21 cellular contexts compared by ENCODE assay signal in the genomic region with DNA sequence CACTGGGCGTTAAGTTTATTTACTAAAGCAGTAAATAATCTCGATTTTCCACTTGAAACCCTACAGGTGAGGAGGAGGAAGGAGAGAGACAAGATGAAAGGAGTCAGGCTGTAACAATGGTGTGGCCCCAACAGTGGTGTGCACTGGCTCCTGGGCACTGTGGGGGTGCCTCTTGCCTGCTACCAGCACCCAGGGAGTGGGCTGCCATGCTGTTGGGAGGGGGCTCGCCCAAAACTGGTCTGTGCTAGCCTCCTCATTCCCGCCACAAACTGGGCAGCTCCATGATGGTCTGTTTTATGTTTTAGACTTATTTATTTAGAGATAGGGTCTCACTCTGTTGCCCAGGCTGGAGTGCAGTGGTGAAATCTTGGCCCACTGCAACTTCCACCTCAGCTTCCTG. TPM values are rescaled to one million over a fixed set of nuclear protein-coding genes. Genes with fewer than 3 reads are reported as not detected.
DNase-seq lines count a peak whose midpoint lies in the region; ATAC-seq, FAIRE-seq and TF ChIP-seq lines count a peak whose summit lies in the region.
"Had no signal": no experiment of that assay in that cellular context is flagged by ENCODE, and none has a peak within 500 bp of the region (broad histone marks: within the 10 kb centered on the region; RNA-seq: fewer than 3 reads in every experiment).

No MANE protein-coding gene starts in this region.

- BruUV-seq in K562 (replicated peaks; lab: Mats Ljungman, UMichigan) = no TSS peak

- no peak for DNase-seq in CD4-positive, CD25-positive, alpha-beta regulatory T cell
- no peak for DNase-seq in K562 (ENCODE audit: extremely low read depth in 1 of 4, low spot score in 3 of 4)
- no peak for DNase-seq in mucosa of descending colon
- DNase-seq: ACHN; AML-193; CD4-positive, alpha-beta memory T cell; DMS153; DMS79; GDM1 had no signal

- H3K9ac ChIP-seq in K562 (ENCODE audit: insufficient read depth in 1 of 2, low read depth in 2 of 2, low read length in 2 of 2) (no peak overlapping the region), iPS-15b (ENCODE audit: low read depth, low read length) (peak overlapping the region; percentile 65)

- H3K4me1 Mint-ChIP-seq in CD4-positive, CD25-positive, alpha-beta regulatory T cell = peaks cover 0 to 7% (median 6%) of the 10 kb centered on the region in 4 donors

- no peak for TF ChIP-seq CTCF in HEK293 (tag by site-specific recombination; IDR thresholded peaks at IDR 0.05)
- TF ChIP-seq CTCF in K562 (IDR thresholded peaks at IDR 0.05 in 2 of 3, conservative IDR thresholded peaks at IDR 0.05 in 1 of 3; ENCODE audit: insufficient read depth in 2 of 3, low read depth in 1 of 3, low read length in 3 of 3) = no peak
- TF ChIP-seq CTCF in mucosa of descending colon (IDR thresholded peaks at IDR 0.05) = no peak

- H3K4me3 Mint-ChIP-seq in CD4-positive, CD25-positive, alpha-beta regulatory T cell = no peak overlapping the region
- H3K4me3 Mint-ChIP-seq: CD4-positive, alpha-beta memory T cell had no signal

- peak overlapping the region in 2 of 3 donors; percentile 44 to 59 for H3K27ac Mint-ChIP-seq in CD4-positive, CD25-positive, alpha-beta regulatory T cell
- H3K27ac Mint-ChIP-seq: CD4-positive, alpha-beta memory T cell had no signal

- H3K36me3 ChIP-seq in CD4-positive, CD25-positive, alpha-beta regulatory T cell (ENCODE audit: control insufficient read depth, insufficient read depth, low read length) = peaks cover 5% of the 10 kb centered on the region
- H3K36me3 ChIP-seq in HEK293 (ENCODE audit: control insufficient read depth in 2 of 2, insufficient read depth in 1 of 2, low read length in 2 of 2) (peaks cover 31 to 67% of the 10 kb centered on the region in 2 experiments), K562 (ENCODE audit: control insufficient read depth, insufficient read depth, low read length) (no peaks in the 10 kb centered on the region), iPS-15b (ENCODE audit: control insufficient read depth, insufficient read depth, low read length) (peaks cover 6% of the 10 kb centered on the region), mucosa of descending colon (ENCODE audit: low read depth) (no peaks in the 10 kb centered on the region)

- TF ChIP-seq RAD21 in K562 (CRISPR knock-in tag; conservative IDR thresholded peaks at IDR 0.05 in 1 of 2, IDR thresholded peaks at IDR 0.05 in 1 of 2) = no peak

- no peaks in the 10 kb centered on the region for H3K27me3 Mint-ChIP-seq in CD4-positive, CD25-positive, alpha-beta regulatory T cell
- H3K27me3 Mint-ChIP-seq: CD4-positive, alpha-beta memory T cell had no signal

- H3K4me3 ChIP-seq in CD4-positive, CD25-positive, alpha-beta regulatory T cell (ENCODE audit: low read depth, low read length) = no peak overlapping the region
- H3K4me3 ChIP-seq in HEK293 (ENCODE audit: low read depth, low read length) (no peak overlapping the region), K562 (no peak overlapping the region), iPS-15b (ENCODE audit: low read depth, low read length) (no peak overlapping the region), mucosa of descending colon (no peak overlapping the region)
- H3K4me3 ChIP-seq: HAP-1 had no signal

- CTCF ChIA-PET in HEK293 (lab: Yijun Ruan, JAX) (interaction anchor here (0.6 to 1.0 kb wide), 4 partner anchors 12 to 349 kb away, joined by 3 read pairs; no protein-coding TSS in a partner anchor), K562 (lab: Yijun Ruan, JAX; ENCODE audit: low intra/inter-chr PET ratio) (no interaction called here)

- WGBS in K562 (ENCODE audit: insufficient coverage, low coverage, missing lambda C conversion rate) = 19% methylated on average over 4 of the region's 4 CpGs

- POLR2A ChIA-PET in HEK293 (lab: Yijun Ruan, JAX) = interaction anchor here (0.6 kb wide), 1 partner anchor 258 kb away, joined by 4 read pairs; no protein-coding TSS in a partner anchor
- POLR2A ChIA-PET in K562 (lab: Yijun Ruan, JAX) = interaction anchor here (0.6 kb wide), 1 partner anchor 515 kb away, joined by 4 read pairs; no protein-coding TSS in a partner anchor

- ATAC-seq in CD4-positive, CD25-positive, alpha-beta regulatory T cell (ENCODE audit: low read depth in 2 of 2) = no peak
- ATAC-seq in K562 (no peak), GM19455 (IDR thresholded peaks at IDR 0.05; ENCODE audit: unreplicated experiment) (no peak), mucosa of descending colon (no peak), GM18520 (IDR thresholded peaks at IDR 0.05; ENCODE audit: unreplicated experiment) (no peak)

- no peaks in the 10 kb centered on the region for H3K27me3 ChIP-seq in CD4-positive, CD25-positive, alpha-beta regulatory T cell (ENCODE audit: control insufficient read depth, insufficient read depth, low read length)
- H3K27me3 ChIP-seq in K562 (ENCODE audit: control insufficient read depth in 2 of 2, insufficient read depth in 2 of 2, low read length in 2 of 2) = no peaks in the 10 kb centered on the region
- H3K27me3 ChIP-seq in iPS-15b (ENCODE audit: control insufficient read depth, insufficient read depth, low read length) = no peaks in the 10 kb centered on the region

- no peaks in the 10 kb centered on the region for H3K9me3 Mint-ChIP-seq in CD4-positive, CD25-positive, alpha-beta regulatory T cell
- H3K9me3 Mint-ChIP-seq: CD4-positive, alpha-beta memory T cell had no signal

- no peaks in the 10 kb centered on the region for H3K9me1 ChIP-seq in K562 (ENCODE audit: control insufficient read depth, insufficient read depth, low read length)

- no peaks in the 10 kb centered on the region; the same call in 1 of the 2 replicates for H4K20me1 ChIP-seq in K562 (replicated peaks; ENCODE audit: control insufficient read depth, insufficient read depth, low read length)

- in situ Hi-C loops in K562 (cut with MboI) = no loop called here

- H2AFZ ChIP-seq in K562 (ENCODE audit: low read depth, low read length) = no peak overlapping the region

- H3K9me3 ChIP-seq in CD4-positive, CD25-positive, alpha-beta regulatory T cell (ENCODE audit: control insufficient read depth in 2 of 2, low read length in 2 of 2) = no peaks in the 10 kb centered on the region
- H3K9me3 ChIP-seq in HEK293 (ENCODE audit: control insufficient read depth, insufficient read depth, low read depth, low read length) (no peaks in the 10 kb centered on the region), K562 (replicated peaks; ENCODE audit: control insufficient read depth, insufficient read depth, low read depth, low read length) (no peaks in the 10 kb centered on the region), iPS-15b (ENCODE audit: control insufficient read depth, insufficient read depth, low read length) (no peaks in the 10 kb centered on the region), mucosa of descending colon (no peaks in the 10 kb centered on the region)
- H3K9me3 ChIP-seq: HAP-1 had no signal

- no peak overlapping the region for H3K4me2 ChIP-seq in K562 (ENCODE audit: insufficient read depth, low read length)

- H3K27ac ChIP-seq in CD4-positive, CD25-positive, alpha-beta regulatory T cell (ENCODE audit: insufficient read depth, low read length, poor library complexity, severe bottlenecking) = no peak overlapping the region
- H3K27ac ChIP-seq in HEK293 (ENCODE audit: extremely low read depth, low read depth, low read length) (0 out of 2 replicates have a peak overlapping the region, but pooled peaks have one; percentile 11), K562 (ENCODE audit: extremely low read depth, low read depth, low read length) (no peak overlapping the region)
- H3K27ac ChIP-seq: C4-2B had no signal

- no peak for TF ChIP-seq POLR2A in K562 (conservative IDR thresholded peaks at IDR 0.05)

- FAIRE-seq in K562 (lab: Jason Lieb, UNC) = no peak
- FAIRE-seq: GM12892, GM18507, H1 had no signal

- H3K36me3 Mint-ChIP-seq in CD4-positive, CD25-positive, alpha-beta regulatory T cell = peaks cover 13% of the 10 kb centered on the region

- H3K4me1 ChIP-seq in CD4-positive, CD25-positive, alpha-beta regulatory T cell (ENCODE audit: control insufficient read depth, insufficient read depth, low read length, poor library complexity, severe bottlenecking) = no peaks in the 10 kb centered on the region
- no peaks in the 10 kb centered on the region for H3K4me1 ChIP-seq in HEK293 (ENCODE audit: control insufficient read depth, insufficient read depth, low read length)
- H3K4me1 ChIP-seq in K562 (replicated peaks in 1 of 2; ENCODE audit: control insufficient read depth in 2 of 2, insufficient read depth in 2 of 2, low read length in 2 of 2) = no peaks in the 10 kb centered on the region
- peaks cover 12% of the 10 kb centered on the region for H3K4me1 ChIP-seq in iPS-15b (ENCODE audit: control insufficient read depth, insufficient read depth, low read length)
- H3K4me1 ChIP-seq in mucosa of descending colon (ENCODE audit: low read depth) = peaks cover 3% of the 10 kb centered on the region

- no peaks in the 10 kb centered on the region for H3K79me2 ChIP-seq in K562 (ENCODE audit: control insufficient read depth, insufficient read depth, low read length)

- no peak for TF ChIP-seq EP300 in K562 (IDR thresholded peaks at IDR 0.05; ENCODE audit: low read length)

- intact Hi-C loops in K562 (cut with micrococcal nuclease) = no loop called here
- intact Hi-C loops in mucosa of descending colon (cut with DNase I, micrococcal nuclease) = no loop called here

RNA-seq across cellular contexts. Expression of a gene that starts 49.8 kb away (rescaled TPM):
- 0.32 TPM for total RNA-seq in CD4-positive, CD25-positive, alpha-beta regulatory T cell
- polyA plus RNA-seq in CD4-positive, CD25-positive, alpha-beta regulatory T cell = not detected
- not detected in 2 replicates for total RNA-seq in K562 (2011; cell fraction: chromatin; rRNA removed; ENCODE audit: low replicate concordance)
- not detected in 2 replicates for total RNA-seq in K562 (2011; cell fraction: nucleolus; rRNA removed)
- not detected in 2 replicates for total RNA-seq in K562 (2011; cell fraction: nucleoplasm; rRNA removed)
- total RNA-seq in K562 (2014; rRNA removed) (not detected in 2 replicates), K562 (2014; rRNA removed; fragmentation: Illumina TruSeq; extraction: Trizol) (not detected in 2 replicates), K562 (2015; rRNA removed; fragmentation: Illumina TruSeq; extraction: Trizol) (not detected in 2 replicates), K562 (2021) (not detected in 2 replicates), mucosa of descending colon (under 1 TPM in 2 of 3 donors, not detected in 1; 0.43 to 0.66 TPM)
- polyA plus RNA-seq in K562 (2011; rRNA removed) (not detected in 2 replicates), K562 (2014; fragmentation: Illumina TruSeq; extraction: Trizol) (not detected in 2 replicates), K562 (2014; fragmentation: Nextera tagmentation; extraction: Ambion mirVana) (not detected), K562 (2014; rRNA removed) (not detected in 2 replicates)
- polyA plus RNA-seq in K562 (2011; cell fraction: cytosol; rRNA removed) = not detected in 2 replicates
- not detected in 2 replicates for polyA plus RNA-seq in K562 (2011; cell fraction: nucleus; rRNA removed)
- polyA plus RNA-seq in K562 (2012) = 0.06 TPM in 1 of 2 replicates, not detected in the other
- polyA minus RNA-seq in K562 (2011; rRNA and poly(A)+ RNA removed) = not detected in 2 replicates
- polyA minus RNA-seq in K562 (2011; cell fraction: cytosol; rRNA and poly(A)+ RNA removed) = not detected in 2 replicates
- polyA minus RNA-seq in K562 (2011; cell fraction: nucleus; rRNA and poly(A)+ RNA removed) = not detected in 2 replicates
- total RNA-seq: A172, Daoy, H1 had no signal
- polyA plus RNA-seq: BJ; CD4-positive, alpha-beta memory T cell had no signal

RNA-seq across cellular contexts. Expression of a gene that starts 52.4 kb away (rescaled TPM):
- total RNA-seq in CD4-positive, CD25-positive, alpha-beta regulatory T cell = 10.8 TPM
- polyA plus RNA-seq in CD4-positive, CD25-positive, alpha-beta regulatory T cell = 10 to 100 TPM in 2 of 4 donors, 1 to 10 TPM in 2; 8.7 to 11.3 (median 9.7) TPM
- total RNA-seq in K562 (2011; cell fraction: chromatin; rRNA removed; ENCODE audit: low replicate concordance) = 18.6 and 39.9 TPM in 2 replicates
- total RNA-seq in K562 (2011; cell fraction: nucleolus; rRNA removed) = 25.4 and 32.4 TPM in 2 replicates
- total RNA-seq in K562 (2011; cell fraction: nucleoplasm; rRNA removed) = 24.4 and 30.5 TPM in 2 replicates
- total RNA-seq in K562 (2014; rRNA removed) (5.6 and 8.5 TPM in 2 replicates), K562 (2014; rRNA removed; fragmentation: Illumina TruSeq; extraction: Trizol) (5.5 and 7.1 TPM in 2 replicates), K562 (2015; rRNA removed; fragmentation: Illumina TruSeq; extraction: Trizol) (7.2 and 7.7 TPM in 2 replicates), K562 (2021) (10.2 and 10.5 TPM in 2 replicates), mucosa of descending colon (10 to 100 TPM; 12.6 to 19.0 (median 16.1) TPM)
- polyA plus RNA-seq in K562 (2011; rRNA removed) (11.2 and 13.0 TPM in 2 replicates), K562 (2014; fragmentation: Illumina TruSeq; extraction: Trizol) (14.3 and 15.0 TPM in 2 replicates), K562 (2014; fragmentation: Nextera tagmentation; extraction: Ambion mirVana) (1 to 10 TPM; 5.5 to 7.0 TPM), K562 (2014; rRNA removed) (13.8 and 14.1 TPM in 2 replicates)
- 17.9 and 25.7 TPM in 2 replicates for polyA plus RNA-seq in K562 (2011; cell fraction: cytosol; rRNA removed)
- polyA plus RNA-seq in K562 (2011; cell fraction: nucleus; rRNA removed) = 31.4 and 44.8 TPM in 2 replicates
- 11.2 and 14.9 TPM in 2 replicates for polyA plus RNA-seq in K562 (2012)
- 15.6 and 19.8 TPM in 2 replicates for polyA minus RNA-seq in K562 (2011; rRNA and poly(A)+ RNA removed)
- polyA minus RNA-seq in K562 (2011; cell fraction: cytosol; rRNA and poly(A)+ RNA removed) = 10.4 and 15.0 TPM in 2 replicates
- 9.4 and 15.8 TPM in 2 replicates for polyA minus RNA-seq in K562 (2011; cell fraction: nucleus; rRNA and poly(A)+ RNA removed)

RNA-seq across cellular contexts. Expression of a gene that starts 52.7 kb away (rescaled TPM):
- 1.2 TPM for total RNA-seq in CD4-positive, CD25-positive, alpha-beta regulatory T cell
- 1 to 10 TPM; 2.3 to 3.4 (median 3.2) TPM for polyA plus RNA-seq in CD4-positive, CD25-positive, alpha-beta regulatory T cell
- total RNA-seq in K562 (2011; cell fraction: chromatin; rRNA removed; ENCODE audit: low replicate concordance) = 3.4 and 4.9 TPM in 2 replicates
- total RNA-seq in K562 (2011; cell fraction: nucleolus; rRNA removed) = 3.9 and 5.7 TPM in 2 replicates
- total RNA-seq in K562 (2011; cell fraction: nucleoplasm; rRNA removed) = 2.4 and 2.9 TPM in 2 replicates
- total RNA-seq in K562 (2014; rRNA removed) (5.5 and 6.0 TPM in 2 replicates), K562 (2014; rRNA removed; fragmentation: Illumina TruSeq; extraction: Trizol) (4.6 and 6.2 TPM in 2 replicates), K562 (2015; rRNA removed; fragmentation: Illumina TruSeq; extraction: Trizol) (5.5 and 6.5 TPM in 2 replicates), K562 (2021) (4.9 and 7.4 TPM in 2 replicates), mucosa of descending colon (1 to 10 TPM; 1.1 to 3.4 (median 1.5) TPM)
- polyA plus RNA-seq in K562 (2011; rRNA removed) (6.8 and 8.2 TPM in 2 replicates), K562 (2014; fragmentation: Illumina TruSeq; extraction: Trizol) (8.7 and 11.8 TPM in 2 replicates), K562 (2014; fragmentation: Nextera tagmentation; extraction: Ambion mirVana) (10 to 100 TPM; 16.0 to 21.6 TPM), K562 (2014; rRNA removed) (6.3 and 10.8 TPM in 2 replicates)
- 5.8 and 8.5 TPM in 2 replicates for polyA plus RNA-seq in K562 (2011; cell fraction: cytosol; rRNA removed)
- polyA plus RNA-seq in K562 (2011; cell fraction: nucleus; rRNA removed) = 1.7 and 2.0 TPM in 2 replicates
- polyA plus RNA-seq in K562 (2012) = 7.2 and 12.2 TPM in 2 replicates
- polyA minus RNA-seq in K562 (2011; rRNA and poly(A)+ RNA removed) = 4.0 and 6.4 TPM in 2 replicates
- polyA minus RNA-seq in K562 (2011; cell fraction: cytosol; rRNA and poly(A)+ RNA removed) = 2.5 and 4.8 TPM in 2 replicates
- polyA minus RNA-seq in K562 (2011; cell fraction: nucleus; rRNA and poly(A)+ RNA removed) = 1.3 and 1.6 TPM in 2 replicates
